ENCODE assay signal across 13 cellular contexts in genomic region chr19:8269724-8270123, GRCh38. TPM values are rescaled to one million over a fixed set of nuclear protein-coding genes. Genes with fewer than 3 reads are reported as not detected.
A peak's percentile ranks its signal among the peaks of the same experiment; 100 is the strongest.
DNase-seq lines count a peak whose midpoint lies in the region; ATAC-seq, FAIRE-seq and TF ChIP-seq lines count a peak whose summit lies in the region.
"Had no signal": no experiment of that assay in that cellular context is flagged by ENCODE, and none has a peak within 500 bp of the region (broad histone marks: within the 10 kb centered on the region; RNA-seq: fewer than 3 reads in every experiment).

No MANE protein-coding gene starts in this region.

- no peaks in the 10 kb centered on the region for H3K9me2 ChIP-seq in Loucy (replicated peaks; ENCODE audit: low read depth, low read length)

- H3F3A ChIP-seq in Loucy (ENCODE audit: low read depth): no peaks in the 10 kb centered on the region
- peaks cover 10% of the 10 kb centered on the region for H3F3A ChIP-seq in neural progenitor cell (ENCODE audit: low read depth)

- H4K20me1 ChIP-seq in Loucy (ENCODE audit: insufficient read depth, low read length, poor library complexity, severe bottlenecking) (peaks cover 4% of the 10 kb centered on the region), K562 (replicated peaks; ENCODE audit: control insufficient read depth, insufficient read depth, low read length) (no peaks in the 10 kb centered on the region), neural progenitor cell (ENCODE audit: low read depth) (no peaks in the 10 kb centered on the region)

- no peak overlapping the region for H3K27ac ChIP-seq in K562 (ENCODE audit: extremely low read depth, low read depth, low read length)
- no peak overlapping the region for H3K27ac ChIP-seq in neural progenitor cell
- H3K27ac ChIP-seq: colonic mucosa, SJSA1 had no signal

- POLR2A ChIA-PET in K562 (lab: Yijun Ruan, JAX): no interaction called here

- CTCF ChIA-PET in K562 (lab: Yijun Ruan, JAX; ENCODE audit: low intra/inter-chr PET ratio): interaction anchor here (0.7 to 1.2 kb wide), 4 partner anchors 51 to 316 kb away, joined by 3 to 6 read pairs (median 3); no protein-coding TSS in a partner anchor

- peak overlapping the region; percentile 75 for H3K4me3 ChIP-seq in Loucy (ENCODE audit: low read length, poor library complexity, severe bottlenecking)
- no peak overlapping the region for H3K4me3 ChIP-seq in K562
- no peak overlapping the region for H3K4me3 ChIP-seq in neural progenitor cell

- FAIRE-seq in K562 (lab: Jason Lieb, UNC): peak; percentile 80

- TF ChIP-seq CTCF in Loucy (conservative IDR thresholded peaks at IDR 0.05; ENCODE audit: low read length): no peak
- no peak for TF ChIP-seq CTCF in K562 (IDR thresholded peaks at IDR 0.05 in 2 of 3, conservative IDR thresholded peaks at IDR 0.05 in 1 of 3; ENCODE audit: insufficient read depth in 2 of 3, low read depth in 1 of 3, low read length in 3 of 3)
- TF ChIP-seq CTCF in neural progenitor cell (IDR thresholded peaks at IDR 0.05): no peak

- peaks cover 5% of the 10 kb centered on the region; the same call in 1 of the 2 replicates for H3K36me3 ChIP-seq in Loucy (ENCODE audit: insufficient read depth, low read length)
- H3K36me3 ChIP-seq in K562 (ENCODE audit: control insufficient read depth, insufficient read depth, low read length): no peaks in the 10 kb centered on the region
- H3K36me3 ChIP-seq in neural progenitor cell: no peaks in the 10 kb centered on the region
- H3K36me3 ChIP-seq: colonic mucosa, SJSA1, upper lobe of left lung had no signal

- intact Hi-C loops in K562 (cut with micrococcal nuclease): loop anchor here (10.0 kb wide), 1 partner anchor 55 kb away; the partner anchor contains the start of genes NDUFA7 and RPS28

- no peak for TF ChIP-seq RAD21 in K562 (CRISPR knock-in tag; conservative IDR thresholded peaks at IDR 0.05 in 1 of 2, IDR thresholded peaks at IDR 0.05 in 1 of 2)

- H3K9ac ChIP-seq in Loucy (ENCODE audit: low read depth, low read length, poor library complexity, severe bottlenecking): peak overlapping the region; percentile 66
- no peak overlapping the region; a peak in 1 of 4 replicates for H3K9ac ChIP-seq in K562 (ENCODE audit: insufficient read depth in 1 of 2, low read depth in 2 of 2, low read length in 2 of 2)
- H3K9ac ChIP-seq in neural progenitor cell: no peak overlapping the region

- H3K27me3 Mint-ChIP-seq in T-helper 1 cell treated with Interleukin-12 subunit alpha and Interleukin-12 subunit beta and Interleukin-4 antibody, amounts not matched to agents 30 μg/mL and 1 μg/mL, for 36 hours (ENCODE audit: low read depth): no peaks in the 10 kb centered on the region
- peaks cover 11% of the 10 kb centered on the region for H3K27me3 Mint-ChIP-seq in neural progenitor cell (ENCODE audit: insufficient read depth, low read depth)

- H3K27ac Mint-ChIP-seq in T-helper 1 cell treated with Interleukin-12 subunit alpha and Interleukin-12 subunit beta and Interleukin-4 antibody, amounts not matched to agents 30 μg/mL and 1 μg/mL, for 36 hours: peak overlapping the region; percentile 98
- no peak overlapping the region for H3K27ac Mint-ChIP-seq in neural progenitor cell

- 45% methylated on average over 3 of the region's 3 CpGs for WGBS in K562 (ENCODE audit: insufficient coverage, low coverage, missing lambda C conversion rate)

- H3K79me2 ChIP-seq in Loucy (ENCODE audit: insufficient read depth, low read length): peaks cover 33% of the 10 kb centered on the region
- no peaks in the 10 kb centered on the region for H3K79me2 ChIP-seq in K562 (ENCODE audit: control insufficient read depth, insufficient read depth, low read length)
- no peaks in the 10 kb centered on the region for H3K79me2 ChIP-seq in neural progenitor cell (ENCODE audit: low read depth)

- H3K4me1 Mint-ChIP-seq in T-helper 1 cell treated with Interleukin-12 subunit alpha and Interleukin-12 subunit beta and Interleukin-4 antibody, amounts not matched to agents 30 μg/mL and 1 μg/mL, for 36 hours (ENCODE audit: low read depth): peaks cover 15% of the 10 kb centered on the region
- H3K4me1 Mint-ChIP-seq in neural progenitor cell: peaks cover 7% of the 10 kb centered on the region

- H2AFZ ChIP-seq in Loucy (ENCODE audit: low read length) (peak overlapping the region; percentile 67; the same call in 1 of the 2 replicates), K562 (ENCODE audit: low read depth, low read length) (peak overlapping the region; percentile 98), neural progenitor cell (replicated peaks) (peak overlapping the region; percentile 95)

- ATAC-seq in K562: no peak; the same call in 1 of the 3 replicates
- no peak for ATAC-seq in HG02973 (IDR thresholded peaks at IDR 0.05; ENCODE audit: unreplicated experiment)
- no peak for ATAC-seq in HG03521 (IDR thresholded peaks at IDR 0.05; ENCODE audit: unreplicated experiment)

- no peak for TF ChIP-seq POLR2A in K562 (conservative IDR thresholded peaks at IDR 0.05)

- peaks cover 6% of the 10 kb centered on the region for H3K4me1 ChIP-seq in Loucy (ENCODE audit: insufficient read depth, low read length, poor library complexity, severe bottlenecking)
- peaks cover 6 to 9% of the 10 kb centered on the region in 2 experiments; a peak in 4 of 5 replicates for H3K4me1 ChIP-seq in K562 (replicated peaks in 1 of 2; ENCODE audit: control insufficient read depth in 2 of 2, insufficient read depth in 2 of 2, low read length in 2 of 2)
- no peaks in the 10 kb centered on the region for H3K4me1 ChIP-seq in neural progenitor cell
- H3K4me1 ChIP-seq: colonic mucosa, SJSA1 had no signal

- H3K9me3 Mint-ChIP-seq in T-helper 1 cell treated with Interleukin-12 subunit alpha and Interleukin-12 subunit beta and Interleukin-4 antibody, amounts not matched to agents 30 μg/mL and 1 μg/mL, for 36 hours: no peaks in the 10 kb centered on the region
- H3K9me3 Mint-ChIP-seq in neural progenitor cell: no peaks in the 10 kb centered on the region

- peak overlapping the region; percentile 68 for H3K4me2 ChIP-seq in Loucy (ENCODE audit: low read depth, low read length, poor library complexity, severe bottlenecking)
- H3K4me2 ChIP-seq in K562 (ENCODE audit: insufficient read depth, low read length): 0 out of 2 replicates have a peak overlapping the region, but pooled peaks have one; percentile 86
- H3K4me2 ChIP-seq in neural progenitor cell: no peak overlapping the region

- no peaks in the 10 kb centered on the region for H3K9me3 ChIP-seq in Loucy (ENCODE audit: insufficient read depth, low read depth, low read length)
- no peaks in the 10 kb centered on the region for H3K9me3 ChIP-seq in K562 (replicated peaks; ENCODE audit: control insufficient read depth, insufficient read depth, low read depth, low read length)
- no peaks in the 10 kb centered on the region for H3K9me3 ChIP-seq in neural progenitor cell (ENCODE audit: low read depth)
- H3K9me3 ChIP-seq: colonic mucosa, SJSA1, upper lobe of left lung had no signal

- no TSS peak for BruUV-seq in K562 (replicated peaks; lab: Mats Ljungman, UMichigan)

- in situ Hi-C loops in K562 (cut with MboI): loop anchor here (5.0 kb wide), 1 partner anchor 38 kb away; the partner anchor contains the start of gene CD320

- TF ChIP-seq EP300 in K562 (IDR thresholded peaks at IDR 0.05; ENCODE audit: low read length): no peak

- H3K27me3 ChIP-seq in Loucy (ENCODE audit: insufficient read depth, low read length, poor library complexity, severe bottlenecking) (no peaks in the 10 kb centered on the region), K562 (ENCODE audit: control insufficient read depth in 2 of 2, insufficient read depth in 2 of 2, low read length in 2 of 2) (no peaks in the 10 kb centered on the region), neural progenitor cell (no peaks in the 10 kb centered on the region)
- H3K27me3 ChIP-seq: colonic mucosa, upper lobe of left lung had no signal

- DNase-seq in T-helper 1 cell (no peak), K562 (ENCODE audit: extremely low read depth in 1 of 4, low spot score in 3 of 4) (no peak), neural progenitor cell (ENCODE audit: low spot score) (no peak), retina (no peak)
- DNase-seq: colonic mucosa, DMS153, NCI-H526 treated with DMSO at 0.1 percent for 48 hours, upper lobe of left lung had no signal

- H3K4me3 Mint-ChIP-seq in T-helper 1 cell treated with Interleukin-12 subunit alpha and Interleukin-12 subunit beta and Interleukin-4 antibody, amounts not matched to agents 30 μg/mL and 1 μg/mL, for 36 hours: peak overlapping the region; percentile 87
- H3K4me3 Mint-ChIP-seq in neural progenitor cell: peak overlapping the region; percentile 70

- no peaks in the 10 kb centered on the region for H3K36me3 Mint-ChIP-seq in T-helper 1 cell treated with Interleukin-12 subunit alpha and Interleukin-12 subunit beta and Interleukin-4 antibody, amounts not matched to agents 30 μg/mL and 1 μg/mL, for 36 hours (ENCODE audit: low read depth)
- no peaks in the 10 kb centered on the region for H3K36me3 Mint-ChIP-seq in neural progenitor cell

- no peaks in the 10 kb centered on the region for H3K9me1 ChIP-seq in K562 (ENCODE audit: control insufficient read depth, insufficient read depth, low read length)

RNA-seq across cellular contexts. Expression of gene CD320, which starts 38.4 kb away (rescaled TPM):
- 13.8 and 50.6 TPM in 2 replicates for total RNA-seq in K562 (2011; cell fraction: chromatin; rRNA removed; ENCODE audit: low replicate concordance)
- 113 and 115 TPM in 2 replicates for total RNA-seq in K562 (2011; cell fraction: nucleolus; rRNA removed)
- total RNA-seq in K562 (2011; cell fraction: nucleoplasm; rRNA removed): 51.0 and 58.3 TPM in 2 replicates
- total RNA-seq in K562 (2014; rRNA removed) (71.4 and 100 TPM in 2 replicates), K562 (2014; rRNA removed; fragmentation: Illumina TruSeq; extraction: Trizol) (7.9 and 13.3 TPM in 2 replicates), K562 (2015; rRNA removed; fragmentation: Illumina TruSeq; extraction: Trizol) (42.3 and 45.6 TPM in 2 replicates), K562 (2021) (94.5 and 97.0 TPM in 2 replicates), neural progenitor cell (ENCODE audit: low replicate concordance) (22.4 and 52.5 TPM in 2 replicates)
- polyA plus RNA-seq in K562 (2011; rRNA removed) (34.4 and 42.4 TPM in 2 replicates), K562 (2014; fragmentation: Illumina TruSeq; extraction: Trizol) (29.4 and 47.0 TPM in 2 replicates), K562 (2014; fragmentation: Nextera tagmentation; extraction: Ambion mirVana) (1 to 10 TPM in 1 of 2 experiments, under 1 TPM in 1; 0.45 to 2.5 TPM), K562 (2014; rRNA removed) (75.0 and 81.0 TPM in 2 replicates)
- polyA plus RNA-seq in K562 (2011; cell fraction: cytosol; rRNA removed): 79.7 and 224 TPM in 2 replicates
- 32.2 and 55.2 TPM in 2 replicates for polyA plus RNA-seq in K562 (2011; cell fraction: nucleus; rRNA removed)
- polyA plus RNA-seq in K562 (2012): 63.8 and 67.0 TPM in 2 replicates
- polyA minus RNA-seq in K562 (2011; rRNA and poly(A)+ RNA removed): 4.9 and 8.8 TPM in 2 replicates
- 23.0 and 32.5 TPM in 2 replicates for polyA minus RNA-seq in K562 (2011; cell fraction: cytosol; rRNA and poly(A)+ RNA removed)
- 8.1 and 8.7 TPM in 2 replicates for polyA minus RNA-seq in K562 (2011; cell fraction: nucleus; rRNA and poly(A)+ RNA removed)

RNA-seq across cellular contexts. Expression of gene NDUFA7, which starts 51.5 kb away (rescaled TPM):
- total RNA-seq in K562 (2011; cell fraction: chromatin; rRNA removed; ENCODE audit: low replicate concordance): 14.3 and 43.7 TPM in 2 replicates
- 43.4 and 46.7 TPM in 2 replicates for total RNA-seq in K562 (2011; cell fraction: nucleolus; rRNA removed)
- total RNA-seq in K562 (2011; cell fraction: nucleoplasm; rRNA removed): 37.7 and 37.8 TPM in 2 replicates
- total RNA-seq in K562 (2014; rRNA removed) (114 and 148 TPM in 2 replicates), K562 (2014; rRNA removed; fragmentation: Illumina TruSeq; extraction: Trizol) (49.8 and 70.8 TPM in 2 replicates), K562 (2015; rRNA removed; fragmentation: Illumina TruSeq; extraction: Trizol) (134 and 142 TPM in 2 replicates), K562 (2021) (101 and 105 TPM in 2 replicates), neural progenitor cell (ENCODE audit: low replicate concordance) (21.0 and 54.1 TPM in 2 replicates)
- polyA plus RNA-seq in K562 (2011; rRNA removed) (79.6 and 135 TPM in 2 replicates), K562 (2014; fragmentation: Illumina TruSeq; extraction: Trizol) (212 and 228 TPM in 2 replicates), K562 (2014; fragmentation: Nextera tagmentation; extraction: Ambion mirVana) (100 to 1,000 TPM; 312 to 348 TPM), K562 (2014; rRNA removed) (152 and 187 TPM in 2 replicates)
- 201 and 321 TPM in 2 replicates for polyA plus RNA-seq in K562 (2011; cell fraction: cytosol; rRNA removed)
- 93.7 and 110 TPM in 2 replicates for polyA plus RNA-seq in K562 (2011; cell fraction: nucleus; rRNA removed)
- polyA plus RNA-seq in K562 (2012): 150 and 163 TPM in 2 replicates
- 23.9 and 35.3 TPM in 2 replicates for polyA minus RNA-seq in K562 (2011; rRNA and poly(A)+ RNA removed)
- 67.7 and 108 TPM in 2 replicates for polyA minus RNA-seq in K562 (2011; cell fraction: cytosol; rRNA and poly(A)+ RNA removed)
- polyA minus RNA-seq in K562 (2011; cell fraction: nucleus; rRNA and poly(A)+ RNA removed): 13.7 and 28.9 TPM in 2 replicates

RNA-seq across cellular contexts. Expression of gene RPS28, which starts 51.6 kb away (rescaled TPM):
- total RNA-seq in K562 (2011; cell fraction: chromatin; rRNA removed; ENCODE audit: low replicate concordance): 88.1 and 153 TPM in 2 replicates
- total RNA-seq in K562 (2011; cell fraction: nucleolus; rRNA removed): 167 TPM in 2 replicates
- 206 and 397 TPM in 2 replicates for total RNA-seq in K562 (2011; cell fraction: nucleoplasm; rRNA removed)
- total RNA-seq in K562 (2014; rRNA removed) (1,864 and 2,438 TPM in 2 replicates), K562 (2014; rRNA removed; fragmentation: Illumina TruSeq; extraction: Trizol) (130 and 165 TPM in 2 replicates), K562 (2015; rRNA removed; fragmentation: Illumina TruSeq; extraction: Trizol) (471 and 527 TPM in 2 replicates), K562 (2021) (2,747 and 3,081 TPM in 2 replicates), neural progenitor cell (ENCODE audit: low replicate concordance) (296 and 550 TPM in 2 replicates)
- polyA plus RNA-seq in K562 (2011; rRNA removed) (662 and 1,013 TPM in 2 replicates), K562 (2014; fragmentation: Illumina TruSeq; extraction: Trizol) (866 and 1,057 TPM in 2 replicates), K562 (2014; fragmentation: Nextera tagmentation; extraction: Ambion mirVana) (1,000 to 10,000 TPM; 2,724 to 2,827 TPM), K562 (2014; rRNA removed) (1,303 and 1,847 TPM in 2 replicates)
- 1,028 and 1,084 TPM in 2 replicates for polyA plus RNA-seq in K562 (2011; cell fraction: cytosol; rRNA removed)
- 641 and 754 TPM in 2 replicates for polyA plus RNA-seq in K562 (2011; cell fraction: nucleus; rRNA removed)
- 3,105 and 3,833 TPM in 2 replicates for polyA plus RNA-seq in K562 (2012)
- polyA minus RNA-seq in K562 (2011; rRNA and poly(A)+ RNA removed): 177 and 211 TPM in 2 replicates
- polyA minus RNA-seq in K562 (2011; cell fraction: cytosol; rRNA and poly(A)+ RNA removed): 416 and 590 TPM in 2 replicates
- 61.5 and 90.0 TPM in 2 replicates for polyA minus RNA-seq in K562 (2011; cell fraction: nucleus; rRNA and poly(A)+ RNA removed)
